ENCODE assay signal across 1 cellular context in genomic region chr4:169009281-169010124, GRCh38.
A peak's percentile ranks its signal among the peaks of the same experiment; 100 is the strongest.
TF ChIP-seq lines count a peak whose summit lies in the region.

No MANE protein-coding gene starts in this region.

TF ChIP-seq in K562, 482 proteins besides CTCF, POLR2A, EP300 and RAD21 (continued from another document and continues in another):
- TF ChIP-seq AFF4 (CRISPR knock-in tag; IDR thresholded peaks at IDR 0.05) (no peak), RBBP5 (IDR thresholded peaks at IDR 0.05; ENCODE audit: borderline replicate concordance, insufficient read depth, low read length, poor library complexity, severe bottlenecking) (peak; percentile 87), CC2D1A (IDR thresholded peaks at IDR 0.05) (peak; percentile 28; the same call in 1 of the 2 replicates), MCM7 (IDR thresholded peaks at IDR 0.05) (no peak), FUS (optimal IDR thresholded peaks at IDR 0.05; ENCODE audit: low read depth, low read length) (no peak), NFRKB (IDR thresholded peaks at IDR 0.05; ENCODE audit: low read depth) (peak; percentile 37; the same call in 1 of the 2 replicates), MBD1 (CRISPR knock-in tag; IDR thresholded peaks at IDR 0.05) (no peak), ZNF263 (CRISPR knock-in tag; IDR thresholded peaks at IDR 0.05; ENCODE audit: borderline replicate concordance) (no peak), ZNF133 (CRISPR knock-in tag; IDR thresholded peaks at IDR 0.05) (no peak), NRF1 (conservative IDR thresholded peaks at IDR 0.05 in 1 of 2, IDR thresholded peaks at IDR 0.05 in 1 of 2) (no peak), SRSF3 (IDR thresholded peaks at IDR 0.05; ENCODE audit: insufficient read depth, low read length) (0 out of 2 replicates have a peak, but pooled peaks have one; percentile 58), ZNF583 (CRISPR knock-in tag; IDR thresholded peaks at IDR 0.05) (no peak), TCF7L2 (IDR thresholded peaks at IDR 0.05; ENCODE audit: low read depth, low read length) (no peak), ZBTB33 (CRISPR knock-in tag; IDR thresholded peaks at IDR 0.05) (no peak), SMAD4 (CRISPR knock-in tag; conservative IDR thresholded peaks at IDR 0.05) (peak; percentile 24; the same call in 1 of the 2 replicates), ZBTB40 (IDR thresholded peaks at IDR 0.05) (no peak), ZBTB40 (CRISPR knock-in tag; IDR thresholded peaks at IDR 0.05) (no peak), RHOXF2B (CRISPR knock-in tag; conservative IDR thresholded peaks at IDR 0.05) (no peak), BHLHE40 (IDR thresholded peaks at IDR 0.05; ENCODE audit: low read length) (peak; percentile 89), BMI1 (IDR thresholded peaks at IDR 0.05; ENCODE audit: low read length) (no peak), FOSL1 (tag; conservative IDR thresholded peaks at IDR 0.05) (peak; percentile 31; the same call in 1 of the 2 replicates), DEAF1 (CRISPR knock-in tag; IDR thresholded peaks at IDR 0.05) (no peak), TEAD2 (tag; IDR thresholded peaks at IDR 0.05) (no peak), CREB5 (CRISPR knock-in tag; IDR thresholded peaks at IDR 0.05) (no peak), HCFC1 (IDR thresholded peaks at IDR 0.05; ENCODE audit: low read depth, low read length) (no peak), CEBPZ (IDR thresholded peaks at IDR 0.05; ENCODE audit: borderline replicate concordance, low read depth, low read length) (no peak), ZNF785 (CRISPR knock-in tag; IDR thresholded peaks at IDR 0.05) (no peak), ETV1 (tag; conservative IDR thresholded peaks at IDR 0.05; ENCODE audit: low read depth) (0 out of 2 replicates have a peak, but pooled peaks have one; percentile 16), KAT2B (IDR thresholded peaks at IDR 0.05; ENCODE audit: low read depth, low read length) (no peak), MED1 (CRISPR knock-in tag; IDR thresholded peaks at IDR 0.05; ENCODE audit: borderline replicate concordance) (no peak)
